Comparison of ENCODE assay signal across 8 cellular contexts in genomic region chr13:45342668-45343067, GRCh38. TPM values are rescaled to one million over a fixed set of nuclear protein-coding genes. Genes with fewer than 3 reads are reported as not detected.
A peak's percentile ranks its signal among the peaks of the same experiment; 100 is the strongest.
DNase-seq lines count a peak whose midpoint lies in the region; ATAC-seq, FAIRE-seq and TF ChIP-seq lines count a peak whose summit lies in the region.
"Not testable (repeated sequence)": the region's sequence is repeated elsewhere in the genome, so short reads cannot be mapped to it uniquely, and the experiment has no call there.

No MANE protein-coding gene starts in this region.

- H3K36me3 Mint-ChIP-seq in Calu3 (ENCODE audit: insufficient read depth, unreplicated experiment) (peaks cover 74% of the 10 kb centered on the region), progenitor cell of endocrine pancreas (ENCODE audit: insufficient read depth) (peaks cover 26% of the 10 kb centered on the region), type B pancreatic cell (peaks cover 37% of the 10 kb centered on the region)
- peaks cover 52% of the 10 kb centered on the region for H3K36me3 Mint-ChIP-seq in activated CD4-positive, alpha-beta memory T cell treated with anti-CD3 and anti-CD28 coated beads, Interleukin-2, amount 10 ng/mL, durations not matched to agents 7 days and 5 days (ENCODE audit: low read depth)

- H3K79me1 ChIP-seq in mesenchymal stem cell (replicated peaks; ENCODE audit: low read length, poor library complexity, severe bottlenecking): not testable (repeated sequence)

- H3K4me3 Mint-ChIP-seq in Calu3 (ENCODE audit: low read depth, unreplicated experiment) (peak overlapping the region; percentile 95), progenitor cell of endocrine pancreas (ENCODE audit: low read depth) (peak overlapping the region; percentile 96), type B pancreatic cell (peak overlapping the region; percentile 97)
- peak overlapping the region; percentile 90 for H3K4me3 Mint-ChIP-seq in activated CD4-positive, alpha-beta memory T cell treated with anti-CD3 and anti-CD28 coated beads, Interleukin-2, amount 10 ng/mL, durations not matched to agents 7 days and 5 days

- CTCF ChIA-PET in Calu3 (lab: Charles Lee): interaction anchor here (0.6 to 2.9 kb wide), 2 partner anchors 11 to 45 kb away, joined by 3 to 13 read pairs; no protein-coding TSS in a partner anchor
- CTCF ChIA-PET in activated CD4-positive, alpha-beta memory T cell treated with anti-CD3 and anti-CD28 coated beads, Interleukin-2, amount 10 ng/mL, durations not matched to agents 7 days and 5 days (lab: Charles Lee): interaction anchor here (1.3 to 6.7 kb wide), 5 partner anchors 16 to 122 kb away, joined by 4 to 58 read pairs (median 9); partner anchors contain the start of genes COG3 and SLC25A30
- CTCF ChIA-PET in K562 (lab: Yijun Ruan, JAX; ENCODE audit: low intra/inter-chr PET ratio): not testable (repeated sequence)

- H3K9me3 Mint-ChIP-seq in Calu3 (ENCODE audit: low read depth, unreplicated experiment); activated CD4-positive, alpha-beta memory T cell treated with anti-CD3 and anti-CD28 coated beads, Interleukin-2, amount 10 ng/mL, durations not matched to agents 7 days and 5 days; progenitor cell of endocrine pancreas (ENCODE audit: low read depth); type B pancreatic cell: not testable (repeated sequence)

- H3K27me3 Mint-ChIP-seq in Calu3 (ENCODE audit: unreplicated experiment); activated CD4-positive, alpha-beta memory T cell treated with anti-CD3 and anti-CD28 coated beads, Interleukin-2, amount 10 ng/mL, durations not matched to agents 7 days and 5 days; progenitor cell of endocrine pancreas; type B pancreatic cell: not testable (repeated sequence)

- peaks cover 28% of the 10 kb centered on the region for H4K20me1 ChIP-seq in OCI-LY3 (ENCODE audit: insufficient read depth, low read length)
- H4K20me1 ChIP-seq in K562 (replicated peaks; ENCODE audit: control insufficient read depth, insufficient read depth, low read length): peaks cover 23% of the 10 kb centered on the region; the same call in 1 of the 2 replicates

- H2AK5ac ChIP-seq in mesenchymal stem cell (ENCODE audit: low read length, severe bottlenecking): peak overlapping the region; percentile 62

- H3K4me2 ChIP-seq in OCI-LY3 (ENCODE audit: low read length): peak overlapping the region; percentile 89
- peak overlapping the region; percentile 78 for H3K4me2 ChIP-seq in K562 (ENCODE audit: insufficient read depth, low read length)
- H3K4me2 ChIP-seq in mesenchymal stem cell (ENCODE audit: low read length, poor library complexity, severe bottlenecking): not testable (repeated sequence)

- H3K18ac ChIP-seq in mesenchymal stem cell (ENCODE audit: low read depth in 1 of 2, low read length in 2 of 2): not testable (repeated sequence)

- not testable (repeated sequence) for ATAC-seq in K562

- not testable (repeated sequence) for H3K4ac ChIP-seq in mesenchymal stem cell (ENCODE audit: low read depth in 1 of 2, low read length in 2 of 2)

- not testable (repeated sequence) for H3K9ac ChIP-seq in OCI-LY3 (ENCODE audit: low read length)
- H3K9ac ChIP-seq in K562 (ENCODE audit: insufficient read depth in 1 of 2, low read depth in 2 of 2, low read length in 2 of 2) (peak overlapping the region in 1 of 2 experiments; percentile 91; a peak in 2 of 4 replicates), mesenchymal stem cell (ENCODE audit: low read length) (peak overlapping the region; percentile 99)

- H4K91ac ChIP-seq in mesenchymal stem cell (ENCODE audit: low read length): not testable (repeated sequence)

- not testable (repeated sequence) for H3K9me3 ChIP-seq in OCI-LY3 (ENCODE audit: insufficient read depth, low read length); K562 (replicated peaks; ENCODE audit: control insufficient read depth, insufficient read depth, low read depth, low read length); esophagus squamous epithelium; mesenchymal stem cell (ENCODE audit: control insufficient read depth, low read length)

- H3K36me3 ChIP-seq in OCI-LY3 (replicated peaks; ENCODE audit: low read depth, low read length): peaks cover 30% of the 10 kb centered on the region
- H3K36me3 ChIP-seq in K562 (ENCODE audit: control insufficient read depth, insufficient read depth, low read length): peaks cover 35% of the 10 kb centered on the region
- peaks cover 12 to 62% (median 20%) of the 10 kb centered on the region in 3 donors for H3K36me3 ChIP-seq in esophagus squamous epithelium
- H3K36me3 ChIP-seq in mesenchymal stem cell (ENCODE audit: control insufficient read depth in 1 of 2, insufficient read depth in 2 of 2, low read depth in 1 of 2, low read length in 2 of 2): peaks cover 13 to 52% of the 10 kb centered on the region in 2 experiments

- H3K4me3 ChIP-seq in OCI-LY3 (ENCODE audit: low read length) (peak overlapping the region; percentile 96; the same call in 1 of the 2 replicates), K562 (peak overlapping the region; percentile 96; the same call in 1 of the 2 replicates), esophagus squamous epithelium (peak overlapping the region; percentile 66 to 100 (median 93)), mesenchymal stem cell (ENCODE audit: insufficient read depth in 1 of 2, low read depth in 1 of 2, low read length in 2 of 2) (peak overlapping the region in 1 of 2 experiments; percentile 93)

- not testable (repeated sequence) for H2BK120ac ChIP-seq in mesenchymal stem cell (ENCODE audit: low read depth, low read length)

- not testable (repeated sequence) for BruUV-seq in Calu3 (replicated peaks; lab: Mats Ljungman, UMichigan); K562 (replicated peaks; lab: Mats Ljungman, UMichigan)

- not testable (repeated sequence) for H3K4me1 Mint-ChIP-seq in Calu3 (ENCODE audit: low read depth, unreplicated experiment)
- peaks cover 37% of the 10 kb centered on the region for H3K4me1 Mint-ChIP-seq in activated CD4-positive, alpha-beta memory T cell treated with anti-CD3 and anti-CD28 coated beads, Interleukin-2, amount 10 ng/mL, durations not matched to agents 7 days and 5 days
- peaks cover 24% of the 10 kb centered on the region for H3K4me1 Mint-ChIP-seq in progenitor cell of endocrine pancreas (ENCODE audit: low read depth)
- peaks cover 22% of the 10 kb centered on the region for H3K4me1 Mint-ChIP-seq in type B pancreatic cell (ENCODE audit: unreplicated experiment)

- 88% methylated on average over 11 of the region's 14 CpGs for WGBS in K562 (ENCODE audit: insufficient coverage, low coverage, missing lambda C conversion rate)
- 91 to 92% methylated on average over 14 of the region's 14 CpGs for WGBS in esophagus squamous epithelium, 2 donors
- 96% methylated on average over 8 of the region's 14 CpGs for WGBS in mesenchymal stem cell

- not testable (repeated sequence) for DNase-seq in Calu3; activated CD4-positive, alpha-beta memory T cell treated with anti-CD3 and anti-CD28 coated beads, Interleukin-2, amount 10 ng/mL, durations not matched to agents 7 days and 5 days; K562 (ENCODE audit: extremely low read depth in 1 of 4, low spot score in 3 of 4); esophagus squamous epithelium (lab: John Stamatoyannopoulos, UW); mesenchymal stem cell; progenitor cell of endocrine pancreas (ENCODE audit: low spot score, unreplicated experiment); type B pancreatic cell (ENCODE audit: extremely low spot score, unreplicated experiment)

- TF ChIP-seq RAD21 in K562 (CRISPR knock-in tag; conservative IDR thresholded peaks at IDR 0.05 in 1 of 2, IDR thresholded peaks at IDR 0.05 in 1 of 2): not testable (repeated sequence)

- not testable (repeated sequence) for H3K9me1 ChIP-seq in K562 (ENCODE audit: control insufficient read depth, insufficient read depth, low read length)

- H3K4me1 ChIP-seq in OCI-LY3 (ENCODE audit: low read length) (peaks cover 19% of the 10 kb centered on the region), esophagus squamous epithelium (peaks cover 23 to 47% (median 24%) of the 10 kb centered on the region in 3 donors)
- H3K4me1 ChIP-seq in K562 (replicated peaks in 1 of 2; ENCODE audit: control insufficient read depth in 2 of 2, insufficient read depth in 2 of 2, low read length in 2 of 2); mesenchymal stem cell (ENCODE audit: control insufficient read depth, insufficient read depth, low read depth, low read length): not testable (repeated sequence)

- in situ Hi-C loops in K562 (cut with MboI): not testable (repeated sequence)

- H2AFZ ChIP-seq in OCI-LY3 (ENCODE audit: low read depth, low read length); K562 (ENCODE audit: low read depth, low read length); mesenchymal stem cell (ENCODE audit: low read depth, low read length): not testable (repeated sequence)

- not testable (repeated sequence) for TF ChIP-seq POLR2A in K562 (conservative IDR thresholded peaks at IDR 0.05); esophagus squamous epithelium (IDR thresholded peaks at IDR 0.05)

- H3K23ac ChIP-seq in mesenchymal stem cell (ENCODE audit: low read length in 2 of 2): not testable (repeated sequence)

- not testable (repeated sequence) for H3K27ac ChIP-seq in OCI-LY3 (ENCODE audit: low read length); mesenchymal stem cell (ENCODE audit: low read length, poor library complexity, severe bottlenecking)
- peak overlapping the region; percentile 70; the same call in 2 of the 3 replicates for H3K27ac ChIP-seq in K562 (ENCODE audit: extremely low read depth, low read depth, low read length)
- H3K27ac ChIP-seq in esophagus squamous epithelium: peak overlapping the region; percentile 99 to 100 (median 100)

- H3K27ac Mint-ChIP-seq in Calu3 (ENCODE audit: unreplicated experiment) (peak overlapping the region; percentile 87), progenitor cell of endocrine pancreas (peak overlapping the region; percentile 100)
- H3K27ac Mint-ChIP-seq in activated CD4-positive, alpha-beta memory T cell treated with anti-CD3 and anti-CD28 coated beads, Interleukin-2, amount 10 ng/mL, durations not matched to agents 7 days and 5 days; type B pancreatic cell: not testable (repeated sequence)

- TF ChIP-seq EP300 in K562 (IDR thresholded peaks at IDR 0.05; ENCODE audit: low read length): not testable (repeated sequence)

- intact Hi-C loops in Calu3 (cut with micrococcal nuclease; ENCODE audit: unreplicated experiment); K562 (cut with micrococcal nuclease); esophagus squamous epithelium (cut with DNase I): not testable (repeated sequence)

- H2BK15ac ChIP-seq in mesenchymal stem cell (ENCODE audit: low read depth, poor library complexity, severe bottlenecking): not testable (repeated sequence)

- FAIRE-seq in K562 (lab: Jason Lieb, UNC): not testable (repeated sequence)

- not testable (repeated sequence) for H4K8ac ChIP-seq in mesenchymal stem cell (ENCODE audit: low read length)

- not testable (repeated sequence) for H2BK5ac ChIP-seq in mesenchymal stem cell (ENCODE audit: low read depth, low read length, poor library complexity, severe bottlenecking)

- H3K14ac ChIP-seq in mesenchymal stem cell (ENCODE audit: low read length in 2 of 2): not testable (repeated sequence)

- not testable (repeated sequence) for H2BK12ac ChIP-seq in mesenchymal stem cell (ENCODE audit: low read length in 2 of 2)

- not testable (repeated sequence) for H3K27me3 ChIP-seq in OCI-LY3 (ENCODE audit: low read depth, low read length); K562 (ENCODE audit: control insufficient read depth in 2 of 2, insufficient read depth in 2 of 2, low read length in 2 of 2); esophagus squamous epithelium; mesenchymal stem cell (ENCODE audit: control insufficient read depth in 1 of 2, insufficient read depth in 1 of 2, low read length in 2 of 2)

- not testable (repeated sequence) for TF ChIP-seq CTCF in Calu3 (IDR thresholded peaks at IDR 0.05; ENCODE audit: unreplicated experiment); OCI-LY3 (IDR thresholded peaks at IDR 0.05; ENCODE audit: low read depth, low read length); K562 (IDR thresholded peaks at IDR 0.05 in 2 of 3, conservative IDR thresholded peaks at IDR 0.05 in 1 of 3; ENCODE audit: insufficient read depth in 2 of 3, low read depth in 1 of 3, low read length in 3 of 3); esophagus squamous epithelium (IDR thresholded peaks at IDR 0.05); progenitor cell of endocrine pancreas (IDR thresholded peaks at IDR 0.05; ENCODE audit: unreplicated experiment); type B pancreatic cell (conservative IDR thresholded peaks at IDR 0.05)

- POLR2A ChIA-PET in activated CD4-positive, alpha-beta memory T cell treated with anti-CD3 and anti-CD28 coated beads, Interleukin-2, amount 10 ng/mL, durations not matched to agents 7 days and 5 days (lab: Charles Lee): interaction anchor here (1.7 to 6.0 kb wide), 6 partner anchors 15 to 122 kb away, joined by 5 to 81 read pairs (median 20); partner anchors contain the start of genes COG3 and SLC25A30
- POLR2A ChIA-PET in K562 (lab: Yijun Ruan, JAX): interaction anchor here (0.7 to 3.9 kb wide), 6 partner anchors 12 to 888 kb away, joined by 3 to 27 read pairs (median 11); partner anchors contain the start of gene COG3

- H3K79me2 ChIP-seq in OCI-LY3 (ENCODE audit: low read length): peaks cover 49% of the 10 kb centered on the region
- peaks cover 51% of the 10 kb centered on the region for H3K79me2 ChIP-seq in K562 (ENCODE audit: control insufficient read depth, insufficient read depth, low read length)

RNA-seq across cellular contexts. Expression of gene TPT1, which starts 1.7 kb away (rescaled TPM):
- total RNA-seq in Calu3 (2022) (1,364 and 1,652 TPM in 2 replicates), K562 (2014; rRNA removed) (658 and 687 TPM in 2 replicates), K562 (2014; rRNA removed; fragmentation: Illumina TruSeq; extraction: Trizol) (1,890 and 2,065 TPM in 2 replicates), K562 (2015; rRNA removed; fragmentation: Illumina TruSeq; extraction: Trizol) (1,896 and 1,906 TPM in 2 replicates), K562 (2021) (1,201 and 1,281 TPM in 2 replicates), esophagus squamous epithelium (1,000 to 10,000 TPM; 2,183 to 3,899 (median 2,784) TPM), progenitor cell of endocrine pancreas (3,243 and 3,333 TPM in 2 replicates), type B pancreatic cell (ENCODE audit: low replicate concordance) (3,472 and 4,120 TPM in 2 replicates)
- 1,000 to 10,000 TPM; 4,462 to 4,505 TPM for total RNA-seq in activated CD4-positive, alpha-beta memory T cell treated with anti-CD3 and anti-CD28 coated beads, Interleukin-2, amount 10 ng/mL, durations not matched to agents 7 days and 5 days
- total RNA-seq in K562 (2011; cell fraction: chromatin; rRNA removed; ENCODE audit: low replicate concordance): 149 and 287 TPM in 2 replicates
- 162 and 165 TPM in 2 replicates for total RNA-seq in K562 (2011; cell fraction: nucleolus; rRNA removed)
- 289 and 732 TPM in 2 replicates for total RNA-seq in K562 (2011; cell fraction: nucleoplasm; rRNA removed)
- polyA plus RNA-seq in K562 (2011; rRNA removed) (2,188 and 2,403 TPM in 2 replicates), K562 (2014; fragmentation: Illumina TruSeq; extraction: Trizol) (2,213 and 2,508 TPM in 2 replicates), K562 (2014; fragmentation: Nextera tagmentation; extraction: Ambion mirVana) (100 to 1,000 TPM; 602 to 615 TPM), K562 (2014; rRNA removed) (1,757 and 1,784 TPM in 2 replicates)
- 605 and 1,162 TPM in 2 replicates for polyA plus RNA-seq in K562 (2011; cell fraction: cytosol; rRNA removed)
- 271 and 513 TPM in 2 replicates for polyA plus RNA-seq in K562 (2011; cell fraction: nucleus; rRNA removed)
- polyA plus RNA-seq in K562 (2012): 2,006 and 3,546 TPM in 2 replicates
- 1,164 and 1,375 TPM in 2 replicates for polyA minus RNA-seq in K562 (2011; rRNA and poly(A)+ RNA removed)
- polyA minus RNA-seq in K562 (2011; cell fraction: cytosol; rRNA and poly(A)+ RNA removed): 434 and 456 TPM in 2 replicates
- polyA minus RNA-seq in K562 (2011; cell fraction: nucleus; rRNA and poly(A)+ RNA removed): 125 and 222 TPM in 2 replicates
- polyA plus RNA-seq in mesenchymal stem cell (2013, experiment 1 of 2): 4,121 TPM
- 4,163 TPM for polyA plus RNA-seq in mesenchymal stem cell (2013, experiment 2 of 2)
